Comparison of ENCODE assay signal across 13 cellular contexts in genomic region chrX:48872017-48872416, GRCh38. TPM values are rescaled to one million over a fixed set of nuclear protein-coding genes. Genes with fewer than 3 reads are reported as not detected.
"Had no signal": no experiment of that assay in that cellular context is flagged by ENCODE, and none has a peak within 500 bp of the region (broad histone marks: within the 10 kb centered on the region; RNA-seq: fewer than 3 reads in every experiment).

No MANE protein-coding gene starts in this region.

RNA-seq across cellular contexts. Expression of gene ERAS, which starts 45.7 kb away (rescaled TPM):
- total RNA-seq: stomach, subcutaneous adipose tissue, suprapubic skin, temporal lobe, thoracic aorta, thyroid gland, tibial nerve, transverse colon, upper lobe of left lung, upper lobe of right lung, ureter, urinary bladder, vagina had no signal
- polyA plus RNA-seq: stomach had no signal
